18 cellular contexts compared by ENCODE assay signal in genomic region chr3:139131951-139132350, GRCh38.
DNase-seq lines count a peak whose midpoint lies in the region; TF ChIP-seq lines count a peak whose summit lies in the region.
"Had no signal": no experiment of that assay in that cellular context is flagged by ENCODE, and none has a peak within 500 bp of the region (broad histone marks: within the 10 kb centered on the region; RNA-seq: fewer than 3 reads in every experiment).

No MANE protein-coding gene starts in this region.

- no peak overlapping the region for H2AFZ ChIP-seq in Loucy (ENCODE audit: low read length)
- H2AFZ ChIP-seq: GM23338 had no signal

- no peak overlapping the region for H3K4me2 ChIP-seq in Loucy (ENCODE audit: low read depth, low read length, poor library complexity, severe bottlenecking)
- H3K4me2 ChIP-seq: BLaER1, GM23338 had no signal

- H3K27me3 ChIP-seq in Loucy (ENCODE audit: insufficient read depth, low read length, poor library complexity, severe bottlenecking), result no peaks in the 10 kb centered on the region
- no peaks in the 10 kb centered on the region for H3K27me3 ChIP-seq in WERI-Rb-1 (ENCODE audit: insufficient read depth, low read depth, severe bottlenecking)
- H3K27me3 ChIP-seq: BLaER1 had no signal

- no peak for TF ChIP-seq CTCF in Loucy (conservative IDR thresholded peaks at IDR 0.05; ENCODE audit: low read length)
- TF ChIP-seq CTCF in WERI-Rb-1 (IDR thresholded peaks at IDR 0.05; ENCODE audit: low read depth, low read length), result no peak

- H3K9ac ChIP-seq in Loucy (ENCODE audit: low read depth, low read length, poor library complexity, severe bottlenecking), result peak overlapping the region; percentile 15
- H3K9ac ChIP-seq: BLaER1 had no signal

- intact Hi-C loops in activated CD4-positive, alpha-beta T cell treated with anti-CD3 and anti-CD28 coated beads, Interleukin-2, amount 10 ng/mL, durations not matched to agents 24 days and 14 days (cut with micrococcal nuclease), result no loop called here

- H3K4me3 Mint-ChIP-seq in activated CD4-positive, alpha-beta T cell treated with anti-CD3 and anti-CD28 coated beads, Interleukin-2, amount 10 ng/mL, durations not matched to agents 24 days and 14 days, result no peak overlapping the region
- H3K4me3 Mint-ChIP-seq: B cell; CD4-positive, CD25-positive, alpha-beta regulatory T cell; CD8-positive, alpha-beta T cell; GM23338; H9 had no signal

- H3K9me3 ChIP-seq in Loucy (ENCODE audit: insufficient read depth, low read depth, low read length) (no peaks in the 10 kb centered on the region), WERI-Rb-1 (ENCODE audit: severe bottlenecking) (no peaks in the 10 kb centered on the region)
- H3K9me3 ChIP-seq: BLaER1, Caco-2 had no signal

- H3K9me2 ChIP-seq in Loucy (replicated peaks; ENCODE audit: low read depth, low read length), result no peaks in the 10 kb centered on the region

- DNase-seq in WERI-Rb-1 (peak; percentile 32), myocyte (ENCODE audit: low read depth) (peak; percentile 35), NCI-H524 treated with DMSO at 0.1 percent for 48 hours (lab: John Stamatoyannopoulos, UW) (no peak), GF-D8 (lab: John Stamatoyannopoulos, UW) (no peak)
- DNase-seq in activated CD4-positive, alpha-beta T cell treated with anti-CD3 and anti-CD28 coated beads, Interleukin-2, amount 10 ng/mL, durations not matched to agents 24 days and 14 days, result no peak
- DNase-seq: Caco-2; CD4-positive, CD25-positive, alpha-beta regulatory T cell; CD8-positive, alpha-beta T cell; DMS153; DND-41; H9 had no signal

- H4K20me1 ChIP-seq in Loucy (ENCODE audit: insufficient read depth, low read length, poor library complexity, severe bottlenecking), result no peaks in the 10 kb centered on the region
- H4K20me1 ChIP-seq: BLaER1 had no signal

- no peaks in the 10 kb centered on the region for H3K36me3 Mint-ChIP-seq in activated CD4-positive, alpha-beta T cell treated with anti-CD3 and anti-CD28 coated beads, Interleukin-2, amount 10 ng/mL, durations not matched to agents 24 days and 14 days (ENCODE audit: low read depth)
- H3K36me3 Mint-ChIP-seq: CD4-positive, CD25-positive, alpha-beta regulatory T cell; CD8-positive, alpha-beta T cell had no signal

- no peaks in the 10 kb centered on the region for H3K9me3 Mint-ChIP-seq in activated CD4-positive, alpha-beta T cell treated with anti-CD3 and anti-CD28 coated beads, Interleukin-2, amount 10 ng/mL, durations not matched to agents 24 days and 14 days
- H3K9me3 Mint-ChIP-seq: CD4-positive, CD25-positive, alpha-beta regulatory T cell; CD8-positive, alpha-beta T cell; GM23338; H9 had no signal

- H3F3A ChIP-seq in Loucy (ENCODE audit: low read depth), result no peaks in the 10 kb centered on the region

- H3K36me3 ChIP-seq in Loucy (ENCODE audit: insufficient read depth, low read length) (no peaks in the 10 kb centered on the region), WERI-Rb-1 (no peaks in the 10 kb centered on the region)
- H3K36me3 ChIP-seq: BLaER1 had no signal

- H3K27ac Mint-ChIP-seq in activated CD4-positive, alpha-beta T cell treated with anti-CD3 and anti-CD28 coated beads, Interleukin-2, amount 10 ng/mL, durations not matched to agents 24 days and 14 days, result no peak overlapping the region
- H3K27ac Mint-ChIP-seq: B cell; CD4-positive, CD25-positive, alpha-beta regulatory T cell; CD8-positive, alpha-beta T cell; GM23338; H9 had no signal

- H3K4me3 ChIP-seq in Loucy (ENCODE audit: low read length, poor library complexity, severe bottlenecking) (no peak overlapping the region), WERI-Rb-1 (ENCODE audit: low read depth, low read length) (no peak overlapping the region)
- H3K4me3 ChIP-seq: BLaER1, GM12878, GM23338 had no signal

- peak overlapping the region; percentile 84 for H3K27ac ChIP-seq in WERI-Rb-1
- H3K27ac ChIP-seq: 22Rv1, BLaER1, C4-2B had no signal

- H3K4me1 Mint-ChIP-seq in activated CD4-positive, alpha-beta T cell treated with anti-CD3 and anti-CD28 coated beads, Interleukin-2, amount 10 ng/mL, durations not matched to agents 24 days and 14 days, result no peaks in the 10 kb centered on the region
- H3K4me1 Mint-ChIP-seq: B cell; CD4-positive, CD25-positive, alpha-beta regulatory T cell had no signal

- no peaks in the 10 kb centered on the region for H3K27me3 Mint-ChIP-seq in activated CD4-positive, alpha-beta T cell treated with anti-CD3 and anti-CD28 coated beads, Interleukin-2, amount 10 ng/mL, durations not matched to agents 24 days and 14 days
- H3K27me3 Mint-ChIP-seq: CD4-positive, CD25-positive, alpha-beta regulatory T cell had no signal

- H3K4me1 ChIP-seq in Loucy (ENCODE audit: insufficient read depth, low read length, poor library complexity, severe bottlenecking), result peaks cover 25% of the 10 kb centered on the region
- H3K4me1 ChIP-seq: BLaER1, Caco-2 had no signal

- H3K79me2 ChIP-seq in Loucy (ENCODE audit: insufficient read depth, low read length), result no peaks in the 10 kb centered on the region

Comparison
In these comparisons a context has a peak if more than half of its experiments do, and no peak if none do; other contexts are left out.
1. DNase-seq: peak in WERI-Rb-1 (single experiment) and myocyte (single experiment); none in NCI-H524 treated with DMSO at 0.1 percent for 48 hours (single experiment), activated CD4-positive, alpha-beta T cell treated with anti-CD3 and anti-CD28 coated beads, Interleukin-2, amount 10 ng/mL, durations not matched to agents 24 days and 14 days (single experiment) and GF-D8 (single experiment).